Comparison of ENCODE assay signal across 8 cellular contexts in the genomic region with DNA sequence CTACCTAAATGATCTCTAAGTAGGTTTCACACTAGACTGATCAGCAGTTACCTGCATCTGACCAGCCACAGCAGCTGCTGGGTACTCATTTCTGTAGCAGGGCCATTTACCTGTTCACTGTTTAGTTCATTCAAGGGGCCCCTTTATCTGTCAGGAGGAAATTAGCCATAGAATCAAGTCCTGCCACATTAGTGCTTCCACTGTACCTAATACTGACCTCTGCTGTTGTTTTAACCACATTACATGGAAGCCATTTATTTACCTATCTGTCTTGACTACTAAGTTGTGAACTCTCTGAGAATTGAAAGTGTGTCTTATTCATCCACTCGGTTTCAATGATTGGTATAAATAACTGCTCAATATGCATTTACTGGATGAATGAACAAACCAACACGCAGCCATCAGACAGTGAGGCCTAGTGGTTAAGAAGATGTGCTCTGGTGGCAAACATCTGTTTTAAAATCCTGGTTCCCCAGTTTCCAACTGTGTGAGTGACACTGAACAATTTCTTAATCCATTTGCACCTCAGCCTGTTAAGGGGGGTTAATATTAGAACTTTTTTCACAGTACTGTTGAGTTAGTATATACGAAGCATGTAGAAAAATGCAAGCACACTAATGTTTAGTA. TPM values are rescaled to one million over a fixed set of nuclear protein-coding genes. Genes with fewer than 3 reads are reported as not detected.
DNase-seq lines count a peak whose midpoint lies in the region; ATAC-seq and TF ChIP-seq lines count a peak whose summit lies in the region.

No MANE protein-coding gene starts in this region.

- peak; percentile 80 for TF ChIP-seq CTCF in PC-9 (conservative IDR thresholded peaks at IDR 0.05)
- TF ChIP-seq CTCF in choroid plexus epithelial cell (conservative IDR thresholded peaks at IDR 0.05; ENCODE audit: low read depth, low read length) = peak; percentile 71

- POLR2A ChIA-PET in PC-9 (lab: Charles Lee; ENCODE audit: unreplicated experiment) = interaction anchor here (0.5 kb wide), 1 partner anchor 30 kb away, joined by 4 read pairs; a partner anchor contains a TSS

- BruUV-seq in PC-9 (replicated peaks; lab: Mats Ljungman, UMichigan) = no TSS peak

- no peaks in the 10 kb centered on the region for H3K79me2 ChIP-seq in PC-9 (ENCODE audit: low read depth)

- peaks cover 16% of the 10 kb centered on the region for H3K4me1 ChIP-seq in PC-9 (replicated peaks; ENCODE audit: insufficient read depth)

- H3K4me3 ChIP-seq in PC-9 (no peak overlapping the region), choroid plexus epithelial cell (ENCODE audit: low read depth, low read length) (no peak overlapping the region)

- CTCF ChIA-PET in PC-9 (lab: Charles Lee) = no interaction called here

- H4K20me1 ChIP-seq in PC-9 (ENCODE audit: insufficient read depth) = no peaks in the 10 kb centered on the region

- H3F3A ChIP-seq in PC-9 (ENCODE audit: insufficient read depth, low read depth) = peaks cover 20% of the 10 kb centered on the region

- H3K9me3 ChIP-seq in PC-9 (ENCODE audit: insufficient read depth, low read depth) = no peaks in the 10 kb centered on the region

- H3K9me2 ChIP-seq in PC-9 (ENCODE audit: insufficient read depth) = no peaks in the 10 kb centered on the region

- H2AFZ ChIP-seq in PC-9 = no peak overlapping the region

- ATAC-seq in GM19467 (IDR thresholded peaks at IDR 0.05; ENCODE audit: unreplicated experiment) (peak; percentile 94), HG03442 (IDR thresholded peaks at IDR 0.05; ENCODE audit: unreplicated experiment) (peak; percentile 97)

- no peaks in the 10 kb centered on the region for H3K27me3 ChIP-seq in PC-9 (ENCODE audit: insufficient read depth, low read depth)

- no peak overlapping the region for H3K27ac ChIP-seq in PC-9

- DNase-seq in activated CD8-positive, alpha-beta memory T cell treated with anti-CD3 and anti-CD28 coated beads for 24 hours = peak; percentile 60
- no peak for DNase-seq in activated CD8-positive, alpha-beta memory T cell treated with anti-CD3 and anti-CD28 coated beads, Interleukin-2, amount 50 U/mL, for 48 hours
- peak in 1 of 2 experiments; percentile 59 for DNase-seq in PC-9
- DNase-seq in choroid plexus epithelial cell (ENCODE audit: low read depth) = peak; percentile 89
- peak; percentile 77 to 84 for DNase-seq in lung microvascular endothelial cell (ENCODE audit: low read depth in 2 of 2)
- no peak for DNase-seq in posterior vena cava (ENCODE audit: low spot score)

- no peak overlapping the region for H3K4me2 ChIP-seq in PC-9

- H3K36me3 ChIP-seq in PC-9 (ENCODE audit: low read depth) = no peaks in the 10 kb centered on the region

- intact Hi-C loops in PC-9 (cut with micrococcal nuclease; ENCODE audit: unreplicated experiment) = loop anchor here (2.0 to 10.0 kb wide), 2 partner anchors 30 to 52 kb away; a partner anchor contains a TSS
- intact Hi-C loops in posterior vena cava (cut with DNase I) = no loop called here

RNA-seq across cellular contexts. Expression of a gene that starts 30.0 kb away (rescaled TPM):
- total RNA-seq in PC-9 (2021) (177 and 230 TPM in 2 replicates), lung microvascular endothelial cell (364 and 402 TPM in 2 replicates), posterior vena cava (100 to 1,000 TPM; 346 to 547 TPM)

RNA-seq across cellular contexts. Expression of a gene that starts 38.2 kb away (rescaled TPM):
- total RNA-seq in PC-9 (2021) = not detected in 2 replicates
- 0.40 and 0.65 TPM in 2 replicates for total RNA-seq in lung microvascular endothelial cell
- total RNA-seq in posterior vena cava = not detected

Comparison
In these comparisons a context has a peak if more than half of its experiments do, and no peak if none do; other contexts are left out.
1. DNase-seq: peak in activated CD8-positive, alpha-beta memory T cell treated with anti-CD3 and anti-CD28 coated beads for 24 hours (single experiment), choroid plexus epithelial cell (single experiment) and lung microvascular endothelial cell (2 of 2); none in activated CD8-positive, alpha-beta memory T cell treated with anti-CD3 and anti-CD28 coated beads, Interleukin-2, amount 50 U/mL, for 48 hours (single experiment) and posterior vena cava (single experiment).